Comparison of ENCODE assay signal across 1 cellular context in the genomic region with DNA sequence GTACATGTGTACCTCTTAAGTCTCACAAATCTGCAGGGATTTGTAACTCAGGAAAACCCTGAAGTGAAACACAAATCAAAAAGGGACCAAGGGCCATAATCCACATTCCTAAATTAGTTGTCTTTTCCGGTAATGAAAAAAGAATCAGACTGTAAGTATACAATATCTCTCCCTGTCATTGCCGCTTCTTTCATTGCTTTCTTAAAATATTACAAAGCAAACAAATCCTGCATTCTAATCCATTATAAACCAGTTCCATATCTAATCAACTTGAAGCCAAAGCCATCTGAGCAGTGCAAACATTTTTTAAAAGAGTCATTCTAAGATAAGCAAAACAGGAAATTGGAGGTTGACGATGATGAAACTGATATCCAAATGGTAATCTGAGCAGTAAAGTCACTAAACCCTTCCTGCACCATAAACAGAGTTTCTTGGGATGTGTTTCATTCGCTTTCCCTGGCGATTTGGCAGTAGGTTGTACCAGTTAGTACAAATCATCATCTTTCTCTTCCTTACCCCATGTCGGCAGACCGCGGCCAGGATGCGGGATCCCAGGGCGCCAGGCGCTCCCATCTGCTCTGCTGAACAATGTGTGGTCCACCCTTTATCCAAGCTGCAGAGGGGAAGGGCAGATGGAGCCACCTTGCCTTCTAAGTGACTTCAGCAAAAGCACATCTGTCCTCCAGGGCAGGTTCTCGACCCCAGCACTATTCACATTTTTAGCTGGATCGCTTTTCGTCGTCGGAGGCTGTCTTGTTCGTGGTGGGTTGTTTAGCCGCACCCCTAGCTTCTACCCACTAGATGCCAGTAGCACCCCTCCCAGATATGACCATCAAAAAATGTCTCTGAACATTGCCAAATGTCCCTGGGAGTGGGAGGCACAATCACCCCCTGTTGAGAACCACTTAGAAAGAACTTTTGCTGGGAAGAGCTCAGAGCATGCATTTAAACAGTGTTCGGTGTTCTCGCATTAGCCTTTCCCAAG.
TF ChIP-seq lines count a peak whose summit lies in the region.

No MANE protein-coding gene starts in this region.

TF ChIP-seq in HEK293, 187 proteins besides CTCF, POLR2A, EP300 and RAD21 (continues in another document):
- no peak for TF ChIP-seq PBX3 (CRISPR knock-in tag; IDR thresholded peaks at IDR 0.05)
- no peak for TF ChIP-seq ZNF585B (tag by site-specific recombination; IDR thresholded peaks at IDR 0.05)
- peak; percentile 94 for TF ChIP-seq TCF7L2 (IDR thresholded peaks at IDR 0.05; ENCODE audit: borderline replicate concordance, low read depth, low read length)
- TF ChIP-seq SCRT2 (tag by site-specific recombination; IDR thresholded peaks at IDR 0.05): no peak
- no peak for TF ChIP-seq ZNF670 (tag by site-specific recombination; IDR thresholded peaks at IDR 0.05; ENCODE audit: low read depth)
- TF ChIP-seq MZF1 (tag by site-specific recombination; IDR thresholded peaks at IDR 0.05; ENCODE audit: borderline replicate concordance): no peak
- no peak for TF ChIP-seq GLIS2 (tag by site-specific recombination; IDR thresholded peaks at IDR 0.05)
- TF ChIP-seq ZNF629 (tag by site-specific recombination; IDR thresholded peaks at IDR 0.05): peak; percentile 71
- TF ChIP-seq ZNF513 (tag by site-specific recombination; IDR thresholded peaks at IDR 0.05): no peak
- TF ChIP-seq TSHZ1 (tag by site-specific recombination; IDR thresholded peaks at IDR 0.05; ENCODE audit: borderline replicate concordance): peak; percentile 55; the same call in 1 of the 2 replicates
- TF ChIP-seq ZNF704 (tag by site-specific recombination; IDR thresholded peaks at IDR 0.05): no peak
- TF ChIP-seq ZNF639 (tag by site-specific recombination; IDR thresholded peaks at IDR 0.05): peak; percentile 67
- TF ChIP-seq ZXDB (tag by site-specific recombination; IDR thresholded peaks at IDR 0.05): peak; percentile 86
- TF ChIP-seq SP3 (tag by site-specific recombination; IDR thresholded peaks at IDR 0.05): no peak
- TF ChIP-seq ZNF157 (tag by site-specific recombination; IDR thresholded peaks at IDR 0.05): no peak
- no peak for TF ChIP-seq ZNF155 (tag by site-specific recombination; IDR thresholded peaks at IDR 0.05)
- TF ChIP-seq ZNF350 (tag by site-specific recombination; IDR thresholded peaks at IDR 0.05): no peak
- peak; percentile 56; the same call in 1 of the 2 replicates for TF ChIP-seq ZSCAN23 (tag by site-specific recombination; IDR thresholded peaks at IDR 0.05)
- TF ChIP-seq PRDM4 (tag by site-specific recombination; IDR thresholded peaks at IDR 0.05): peak; percentile 57
- TF ChIP-seq ZSCAN30 (tag by site-specific recombination; IDR thresholded peaks at IDR 0.05): no peak
- no peak for TF ChIP-seq ZNF214 (tag by site-specific recombination; IDR thresholded peaks at IDR 0.05; ENCODE audit: borderline replicate concordance)
- no peak for TF ChIP-seq ZNF785 (tag by site-specific recombination; IDR thresholded peaks at IDR 0.05)
- TF ChIP-seq GFI1B (tag by site-specific recombination; IDR thresholded peaks at IDR 0.05): peak; percentile 85; the same call in 1 of the 2 replicates
- no peak for TF ChIP-seq BCL11A (tag by site-specific recombination; IDR thresholded peaks at IDR 0.05; ENCODE audit: low read depth)
- TF ChIP-seq GLIS1 (tag by site-specific recombination; IDR thresholded peaks at IDR 0.05): no peak
- no peak for TF ChIP-seq ZNF530 (tag by site-specific recombination; IDR thresholded peaks at IDR 0.05; ENCODE audit: low read depth)
- TF ChIP-seq MEIS1 (CRISPR knock-in tag; IDR thresholded peaks at IDR 0.05; ENCODE audit: borderline replicate concordance): no peak
- TF ChIP-seq, protein P1, sequence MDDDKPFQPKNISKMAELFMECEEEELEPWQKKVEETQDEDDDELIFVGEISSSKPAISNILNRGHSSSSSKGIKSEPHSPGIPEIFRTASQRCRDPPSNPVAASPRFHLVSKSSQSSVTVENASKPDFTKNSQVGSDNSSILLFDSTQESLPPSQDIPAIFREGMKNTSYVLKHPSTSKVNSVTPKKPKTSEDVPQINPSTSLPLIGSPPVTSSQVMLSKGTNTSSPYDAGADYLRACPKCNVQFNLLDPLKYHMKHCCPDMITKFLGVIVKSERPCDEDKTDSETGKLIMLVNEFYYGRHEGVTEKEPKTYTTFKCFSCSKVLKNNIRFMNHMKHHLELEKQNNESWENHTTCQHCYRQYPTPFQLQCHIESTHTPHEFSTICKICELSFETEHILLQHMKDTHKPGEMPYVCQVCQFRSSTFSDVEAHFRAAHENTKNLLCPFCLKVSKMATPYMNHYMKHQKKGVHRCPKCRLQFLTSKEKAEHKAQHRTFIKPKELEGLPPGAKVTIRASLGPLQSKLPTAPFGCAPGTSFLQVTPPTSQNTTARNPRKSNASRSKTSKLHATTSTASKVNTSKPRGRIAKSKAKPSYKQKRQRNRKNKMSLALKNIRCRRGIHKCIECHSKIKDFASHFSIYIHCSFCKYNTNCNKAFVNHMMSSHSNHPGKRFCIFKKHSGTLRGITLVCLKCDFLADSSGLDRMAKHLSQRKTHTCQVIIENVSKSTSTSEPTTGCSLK (tag by site-specific recombination; IDR thresholded peaks at IDR 0.05): no peak
- no peak for TF ChIP-seq ZNF473 (tag by site-specific recombination; IDR thresholded peaks at IDR 0.05)
- TF ChIP-seq ZNF19 (tag by site-specific recombination; IDR thresholded peaks at IDR 0.05; ENCODE audit: low read depth): no peak
- TF ChIP-seq ZNF404 (tag by site-specific recombination; IDR thresholded peaks at IDR 0.05): no peak
- no peak for TF ChIP-seq ZNF768 (tag by site-specific recombination; IDR thresholded peaks at IDR 0.05)
- no peak for TF ChIP-seq ZNF416 (tag by site-specific recombination; IDR thresholded peaks at IDR 0.05)
- TF ChIP-seq, protein P2, sequence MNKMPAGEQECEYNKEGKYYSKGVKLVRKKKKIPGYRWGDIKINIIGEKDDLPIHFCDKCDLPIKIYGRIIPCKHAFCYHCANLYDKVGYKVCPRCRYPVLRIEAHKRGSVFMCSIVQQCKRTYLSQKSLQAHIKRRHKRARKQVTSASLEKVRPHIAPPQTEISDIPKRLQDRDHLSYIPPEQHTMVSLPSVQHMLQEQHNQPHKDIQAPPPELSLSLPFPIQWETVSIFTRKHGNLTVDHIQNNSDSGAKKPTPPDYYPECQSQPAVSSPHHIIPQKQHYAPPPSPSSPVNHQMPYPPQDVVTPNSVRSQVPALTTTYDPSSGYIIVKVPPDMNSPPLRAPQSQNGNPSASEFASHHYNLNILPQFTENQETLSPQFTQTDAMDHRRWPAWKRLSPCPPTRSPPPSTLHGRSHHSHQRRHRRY (tag by site-specific recombination; IDR thresholded peaks at IDR 0.05): no peak
- TF ChIP-seq GLI2 (tag by site-specific recombination; IDR thresholded peaks at IDR 0.05; ENCODE audit: borderline replicate concordance, low read depth): peak; percentile 65; the same call in 1 of the 2 replicates
- TF ChIP-seq PRDM6 (tag by site-specific recombination; IDR thresholded peaks at IDR 0.05): peak; percentile 96
- no peak for TF ChIP-seq ZNF514 (tag by site-specific recombination; IDR thresholded peaks at IDR 0.05)
- no peak for TF ChIP-seq KLF9 (tag by site-specific recombination; IDR thresholded peaks at IDR 0.05; ENCODE audit: low read depth)
